18 cellular contexts compared by ENCODE assay signal in the genomic region with DNA sequence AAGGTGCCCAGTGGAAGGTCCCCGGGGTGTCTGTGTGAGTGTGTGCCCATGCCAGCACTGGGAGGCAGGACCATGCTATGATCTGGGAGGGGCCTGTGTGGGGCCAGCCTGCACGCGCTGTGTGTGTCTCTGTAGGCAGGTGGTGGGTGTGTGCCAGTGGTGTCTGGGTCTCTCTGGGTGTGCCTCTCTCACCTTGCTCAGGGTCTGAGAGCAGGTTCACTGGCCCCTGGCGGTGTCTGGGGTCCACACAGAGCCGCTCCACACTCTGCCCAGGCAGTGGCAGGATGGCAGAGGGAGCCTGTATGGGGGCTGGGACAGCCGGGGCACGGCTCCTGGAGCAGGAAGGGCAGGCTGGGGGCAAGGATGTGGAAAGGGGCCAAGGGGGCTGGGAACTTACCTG. TPM values are rescaled to one million over a fixed set of nuclear protein-coding genes. Genes with fewer than 3 reads are reported as not detected.
DNase-seq lines count a peak whose midpoint lies in the region; ATAC-seq and TF ChIP-seq lines count a peak whose summit lies in the region.
"Had no signal": no experiment of that assay in that cellular context is flagged by ENCODE, and none has a peak within 500 bp of the region (broad histone marks: within the 10 kb centered on the region; RNA-seq: fewer than 3 reads in every experiment).

No MANE protein-coding gene starts in this region.

- no peaks in the 10 kb centered on the region for H3K27me3 ChIP-seq in BLaER1 treated with 17β-estradiol and CSF1 and Interleukin-3, amounts not matched to agents 10 nM and 100 nM
- no peaks in the 10 kb centered on the region for H3K27me3 ChIP-seq in testis
- H3K27me3 ChIP-seq: BE2C had no signal

- DNase-seq in neural crest cell (ENCODE audit: low read depth, low spot score) (no peak), testis (no peak)
- DNase-seq: ACHN; BE2C; CD4-positive, alpha-beta memory T cell; DMS153; DMS79; GDM1; HCEC 1CT had no signal

- peak overlapping the region in 9 of 11 experiments; percentile 26 to 70 (median 58); a peak in 15 of 22 replicates for H3K4me2 ChIP-seq in BLaER1 treated with 17β-estradiol and CSF1 and Interleukin-3, amounts not matched to agents 10 nM and 100 nM
- H3K4me2 ChIP-seq: GM23338 had no signal

- H3K27ac Mint-ChIP-seq in neural crest cell (ENCODE audit: unreplicated experiment) = peak overlapping the region; percentile 35
- no peak overlapping the region for H3K27ac Mint-ChIP-seq in stimulated activated memory B cell treated with anti-CD40 and anti-IgM and Interleukin-4, amounts not matched to agents 10 μg/mL and 1 μg/mL and 100 μg/mL, for 72 hours
- H3K27ac Mint-ChIP-seq: GM23338 had no signal

- WGBS in testis, 2 donors = 95 to 97% methylated on average over 4 to 7 of the region's 7 CpGs

- no peak overlapping the region for H3K4me3 Mint-ChIP-seq in neural crest cell
- no peak overlapping the region for H3K4me3 Mint-ChIP-seq in stimulated activated memory B cell treated with anti-CD40 and anti-IgM and Interleukin-4, amounts not matched to agents 10 μg/mL and 1 μg/mL and 100 μg/mL, for 72 hours
- H3K4me3 Mint-ChIP-seq: CD14-positive monocyte; CD4-positive, alpha-beta memory T cell; GM23338; IgD-negative memory B cell had no signal

- H4K20me1 ChIP-seq in BLaER1 treated with 17β-estradiol and CSF1 and Interleukin-3, amounts not matched to agents 10 nM and 100 nM = no peaks in the 10 kb centered on the region

- peak overlapping the region in 5 of 11 experiments; percentile 4 to 49 (median 40); a peak in 8 of 22 replicates for H3K9ac ChIP-seq in BLaER1 treated with 17β-estradiol and CSF1 and Interleukin-3, amounts not matched to agents 10 nM and 100 nM

- H3K27me3 Mint-ChIP-seq in neural crest cell (ENCODE audit: low read depth) = no peaks in the 10 kb centered on the region
- H3K27me3 Mint-ChIP-seq in stimulated activated memory B cell treated with anti-CD40 and anti-IgM and Interleukin-4, amounts not matched to agents 10 μg/mL and 1 μg/mL and 100 μg/mL, for 72 hours = no peaks in the 10 kb centered on the region
- H3K27me3 Mint-ChIP-seq: CD4-positive, alpha-beta memory T cell; IgD-negative memory B cell had no signal

- ATAC-seq in esophagus mucosa (peak; percentile 15), HG02870 (IDR thresholded peaks at IDR 0.05; ENCODE audit: unreplicated experiment) (no peak), GM18511 (IDR thresholded peaks at IDR 0.05; ENCODE audit: unreplicated experiment) (no peak)
- peak; percentile 32 for ATAC-seq in stimulated activated memory B cell treated with anti-CD40 and anti-IgM and Interleukin-4, amounts not matched to agents 10 μg/mL and 1 μg/mL and 100 μg/mL, for 72 hours
- ATAC-seq: GM23338 had no signal

- H3K27ac ChIP-seq in BLaER1 treated with 17β-estradiol and CSF1 and Interleukin-3, amounts not matched to agents 10 nM and 100 nM = peak overlapping the region in 8 of 11 experiments; percentile 20 to 97 (median 48); a peak in 14 of 22 replicates
- no peak overlapping the region for H3K27ac ChIP-seq in testis

- H3K9me3 ChIP-seq in BLaER1 treated with 17β-estradiol and CSF1 and Interleukin-3, amounts not matched to agents 10 nM and 100 nM (replicated peaks in 1 of 11) = no peaks in the 10 kb centered on the region
- no peaks in the 10 kb centered on the region for H3K9me3 ChIP-seq in testis
- H3K9me3 ChIP-seq: BE2C had no signal

- peaks cover 0 to 74% (median 55%) of the 10 kb centered on the region in 10 experiments; a peak in 18 of 20 replicates for H3K4me1 ChIP-seq in BLaER1 treated with 17β-estradiol and CSF1 and Interleukin-3, amounts not matched to agents 10 nM and 100 nM
- no peaks in the 10 kb centered on the region for H3K4me1 ChIP-seq in testis
- H3K4me1 ChIP-seq: BE2C had no signal

- H3K4me3 ChIP-seq in BLaER1 treated with 17β-estradiol and CSF1 and Interleukin-3, amounts not matched to agents 10 nM and 100 nM = no peak overlapping the region
- no peak overlapping the region for H3K4me3 ChIP-seq in testis
- H3K4me3 ChIP-seq: GM23338 had no signal

- no peak for TF ChIP-seq POLR2A in testis (IDR thresholded peaks at IDR 0.05)

- H3K9me3 Mint-ChIP-seq in neural crest cell = no peaks in the 10 kb centered on the region
- H3K9me3 Mint-ChIP-seq in stimulated activated memory B cell treated with anti-CD40 and anti-IgM and Interleukin-4, amounts not matched to agents 10 μg/mL and 1 μg/mL and 100 μg/mL, for 72 hours = no peaks in the 10 kb centered on the region
- H3K9me3 Mint-ChIP-seq: CD14-positive monocyte; CD4-positive, alpha-beta memory T cell; GM23338; IgD-negative memory B cell had no signal

- intact Hi-C loops in testis (cut with DNase I; ENCODE audit: low total_unique reads) = no loop called here

- TF ChIP-seq CTCF in neural crest cell (conservative IDR thresholded peaks at IDR 0.05) = no peak
- no peak for TF ChIP-seq CTCF in testis (IDR thresholded peaks at IDR 0.05)

- H3K4me1 Mint-ChIP-seq in neural crest cell = no peaks in the 10 kb centered on the region
- H3K4me1 Mint-ChIP-seq in stimulated activated memory B cell treated with anti-CD40 and anti-IgM and Interleukin-4, amounts not matched to agents 10 μg/mL and 1 μg/mL and 100 μg/mL, for 72 hours = no peaks in the 10 kb centered on the region
- H3K4me1 Mint-ChIP-seq: CD14-positive monocyte; CD4-positive, alpha-beta memory T cell; IgD-negative memory B cell had no signal

- H3K36me3 ChIP-seq in BLaER1 treated with 17β-estradiol and CSF1 and Interleukin-3, amounts not matched to agents 10 nM and 100 nM = peaks cover 0 to 5% (median 0%) of the 10 kb centered on the region in 11 experiments; a peak in 2 of 22 replicates
- no peaks in the 10 kb centered on the region for H3K36me3 ChIP-seq in testis (ENCODE audit: low read depth, missing control alignments)
- H3K36me3 ChIP-seq: BE2C had no signal

- H3K36me3 Mint-ChIP-seq in neural crest cell (ENCODE audit: low read depth) = no peaks in the 10 kb centered on the region
- no peaks in the 10 kb centered on the region for H3K36me3 Mint-ChIP-seq in stimulated activated memory B cell treated with anti-CD40 and anti-IgM and Interleukin-4, amounts not matched to agents 10 μg/mL and 1 μg/mL and 100 μg/mL, for 72 hours
- H3K36me3 Mint-ChIP-seq: CD4-positive, alpha-beta memory T cell had no signal

RNA-seq across cellular contexts. Expression of gene ITIH4, which starts 12.6 kb away (rescaled TPM):
- total RNA-seq in esophagus mucosa = 2.1 TPM
- 6.3 and 8.6 TPM in 2 replicates for total RNA-seq in neural crest cell
- total RNA-seq in testis = 10 to 100 TPM; 16.8 to 19.9 TPM
- polyA plus RNA-seq in testis (ENCODE audit: insufficient read depth, low read depth, low replicate concordance) = 30.2 TPM
- polyA plus RNA-seq: IgD-negative memory B cell had no signal

RNA-seq across cellular contexts. Expression of gene MUSTN1, which starts 17.0 kb away (rescaled TPM):
- 0.40 TPM for total RNA-seq in esophagus mucosa
- total RNA-seq in neural crest cell = 3.4 and 4.1 TPM in 2 replicates
- total RNA-seq in testis = 1 to 10 TPM; 3.5 to 3.6 TPM
- polyA plus RNA-seq in testis (ENCODE audit: insufficient read depth, low read depth, low replicate concordance) = 21.7 TPM
- total RNA-seq: Daoy had no signal
- polyA plus RNA-seq: CD4-positive, alpha-beta memory T cell; IgD-negative memory B cell had no signal

RNA-seq across cellular contexts. Expression of gene ITIH3, which starts 23.3 kb away (rescaled TPM):
- total RNA-seq in esophagus mucosa (0.12 TPM), neural crest cell (0.52 TPM in 1 of 2 replicates, not detected in the other), testis (1 to 10 TPM; 5.4 to 6.3 TPM)
- 9.9 TPM for polyA plus RNA-seq in testis (ENCODE audit: insufficient read depth, low read depth, low replicate concordance)
- total RNA-seq: CD4-positive, alpha-beta memory T cell; Daoy; GM23338 had no signal
- polyA plus RNA-seq: CD14-positive monocyte; CD4-positive, alpha-beta memory T cell; GM23338; IgD-negative memory B cell had no signal

RNA-seq across cellular contexts. Expression of gene ITIH1, which starts 40.5 kb away (rescaled TPM):
- total RNA-seq in esophagus mucosa = 0.12 TPM
- not detected in 2 replicates for total RNA-seq in neural crest cell
- total RNA-seq in testis = 1 to 10 TPM; 1.8 to 3.5 TPM
- 2.9 TPM for polyA plus RNA-seq in testis (ENCODE audit: insufficient read depth, low read depth, low replicate concordance)
- total RNA-seq: CD4-positive, alpha-beta memory T cell; Daoy; GM23338 had no signal
- polyA plus RNA-seq: CD4-positive, alpha-beta memory T cell; GM23338; IgD-negative memory B cell had no signal

RNA-seq across cellular contexts. Expression of gene NEK4, which starts 47.1 kb away (rescaled TPM):
- 14.7 TPM for total RNA-seq in esophagus mucosa
- total RNA-seq in neural crest cell = 45.9 and 52.3 TPM in 2 replicates
- total RNA-seq in testis = 10 to 100 TPM; 66.6 to 70.2 TPM
- 114 TPM for polyA plus RNA-seq in testis (ENCODE audit: insufficient read depth, low read depth, low replicate concordance)

Comparison
In these comparisons a context has a peak if more than half of its experiments do, and no peak if none do; other contexts are left out.
1. H3K27ac ChIP-seq: peak in BLaER1 treated with 17β-estradiol and CSF1 and Interleukin-3, amounts not matched to agents 10 nM and 100 nM (8 of 11); none in testis (0 of 2).
2. ATAC-seq: peak in esophagus mucosa (single experiment) and stimulated activated memory B cell treated with anti-CD40 and anti-IgM and Interleukin-4, amounts not matched to agents 10 μg/mL and 1 μg/mL and 100 μg/mL, for 72 hours (single experiment); none in HG02870 (single experiment) and GM18511 (single experiment).